Comparison of ENCODE assay signal across 28 cellular contexts in genomic region chr3:128205616-128206015, GRCh38.
"Had no signal": no experiment of that assay in that cellular context is flagged by ENCODE, and none has a peak within 500 bp of the region (broad histone marks: within the 10 kb centered on the region; RNA-seq: fewer than 3 reads in every experiment).

No MANE protein-coding gene starts in this region.

- H3K27me3 Mint-ChIP-seq: activated CD4-positive, alpha-beta T cell treated with anti-CD3 and anti-CD28 coated beads, Interleukin-2, amount 10 ng/mL, durations not matched to agents 24 days and 14 days; activated CD8-positive, alpha-beta T cell treated with anti-CD3 and anti-CD28 coated beads for 36 hours; activated naive CD4-positive, alpha-beta T cell treated with anti-CD3 and anti-CD28 coated beads, Interleukin-2, amount 50 U/mL, for 24 hours; activated naive CD8-positive, alpha-beta T cell treated with anti-CD3 and anti-CD28 coated beads, Interleukin-2, amount 10 ng/mL, durations not matched to agents 7 days and 5 days; activated T-helper 17 cell treated with anti-CD3 and anti-CD28 coated beads, Interleukin-2, amount 50 U/mL, for 72 hours had no signal

- ATAC-seq: activated CD8-positive, alpha-beta T cell treated with anti-CD3 and anti-CD28 coated beads for 36 hours; activated T-cell treated with anti-CD3 and anti-CD28 coated beads, Interleukin-2, amount 50 U/mL, for 72 hours; activated T-helper 17 cell treated with anti-CD3 and anti-CD28 coated beads, Interleukin-2, amount 50 U/mL, for 72 hours; Right ventricle myocardium inferior had no signal

- H2AFZ ChIP-seq: PC-9 had no signal

- H3K27ac Mint-ChIP-seq: activated CD4-positive, alpha-beta T cell treated with anti-CD3 and anti-CD28 coated beads, Interleukin-2, amount 10 ng/mL, durations not matched to agents 24 days and 14 days; activated CD8-positive, alpha-beta T cell treated with anti-CD3 and anti-CD28 coated beads for 36 hours; activated naive CD4-positive, alpha-beta T cell treated with anti-CD3 and anti-CD28 coated beads, Interleukin-2, amount 50 U/mL, for 24 hours; activated naive CD8-positive, alpha-beta T cell treated with anti-CD3 and anti-CD28 coated beads, Interleukin-2, amount 10 ng/mL, durations not matched to agents 7 days and 5 days; activated T-cell treated with anti-CD3 and anti-CD28 coated beads, Interleukin-2, amount 50 U/mL, for 72 hours; activated T-helper 17 cell treated with anti-CD3 and anti-CD28 coated beads, Interleukin-2, amount 50 U/mL, for 72 hours had no signal

- H3K27ac ChIP-seq: ascending aorta, breast epithelium, PC-9, RWPE1 had no signal

- H3K36me3 ChIP-seq: ascending aorta, breast epithelium had no signal

- H3K9me3 Mint-ChIP-seq: activated CD4-positive, alpha-beta T cell treated with anti-CD3 and anti-CD28 coated beads, Interleukin-2, amount 10 ng/mL, durations not matched to agents 24 days and 14 days; activated CD8-positive, alpha-beta T cell treated with anti-CD3 and anti-CD28 coated beads for 36 hours; activated naive CD4-positive, alpha-beta T cell treated with anti-CD3 and anti-CD28 coated beads, Interleukin-2, amount 50 U/mL, for 24 hours; activated naive CD8-positive, alpha-beta T cell treated with anti-CD3 and anti-CD28 coated beads, Interleukin-2, amount 10 ng/mL, durations not matched to agents 7 days and 5 days; activated T-cell treated with anti-CD3 and anti-CD28 coated beads, Interleukin-2, amount 50 U/mL, for 72 hours; activated T-helper 17 cell treated with anti-CD3 and anti-CD28 coated beads, Interleukin-2, amount 50 U/mL, for 72 hours had no signal

- H3K9me3 ChIP-seq: ascending aorta, breast epithelium had no signal

- DNase-seq: activated CD4-positive, alpha-beta T cell treated with anti-CD3 and anti-CD28 coated beads, Interleukin-2, amount 10 ng/mL, durations not matched to agents 24 days and 14 days; activated CD4-positive, alpha-beta T cell treated with anti-CD3 and anti-CD28 coated beads, Interleukin-2, amount 50 U/mL, for 4 hours; activated CD8-positive, alpha-beta T cell treated with anti-CD3 and anti-CD28 coated beads for 36 hours; activated effector memory CD4-positive, alpha-beta T cell treated with anti-CD3 and anti-CD28 coated beads, Interleukin-2, amount 50 U/mL, for 16 hours; activated naive CD4-positive, alpha-beta T cell treated with Interleukin-2 at 50 U/mL for 16 hours; activated naive CD8-positive, alpha-beta T cell treated with anti-CD3 and anti-CD28 coated beads, Interleukin-2, amount 10 ng/mL, durations not matched to agents 7 days and 5 days; activated T-cell treated with anti-CD3 and anti-CD28 coated beads, Interleukin-2, amount 50 U/mL, for 1 hour; activated T-cell treated with anti-CD3 and anti-CD28 coated beads, Interleukin-2, amount 50 U/mL, for 72 hours; amygdala; Karpas-422; KBM-7; MV-4-11; NCI-H1092; NCI-H1436 treated with DMSO at 0.1 percent for 48 hours; NCI-H1694 treated with DMSO at 0.1 percent for 48 hours; NCI-H2029; NCI-H345; NCI-H524 treated with DMSO at 0.1 percent for 48 hours; PC-9; SIG-M5; T1000 had no signal

- H3K4me3 Mint-ChIP-seq: activated CD4-positive, alpha-beta T cell treated with anti-CD3 and anti-CD28 coated beads, Interleukin-2, amount 10 ng/mL, durations not matched to agents 24 days and 14 days; activated CD8-positive, alpha-beta T cell treated with anti-CD3 and anti-CD28 coated beads for 36 hours; activated naive CD4-positive, alpha-beta T cell treated with anti-CD3 and anti-CD28 coated beads, Interleukin-2, amount 50 U/mL, for 24 hours; activated naive CD8-positive, alpha-beta T cell treated with anti-CD3 and anti-CD28 coated beads, Interleukin-2, amount 10 ng/mL, durations not matched to agents 7 days and 5 days; activated T-cell treated with anti-CD3 and anti-CD28 coated beads, Interleukin-2, amount 50 U/mL, for 72 hours; activated T-helper 17 cell treated with anti-CD3 and anti-CD28 coated beads, Interleukin-2, amount 50 U/mL, for 72 hours had no signal

- H3K4me2 ChIP-seq: PC-9 had no signal

- H3K4me1 Mint-ChIP-seq: activated CD4-positive, alpha-beta T cell treated with anti-CD3 and anti-CD28 coated beads, Interleukin-2, amount 10 ng/mL, durations not matched to agents 24 days and 14 days; activated T-helper 17 cell treated with anti-CD3 and anti-CD28 coated beads, Interleukin-2, amount 50 U/mL, for 72 hours had no signal

- H3K4me3 ChIP-seq: ascending aorta, breast epithelium, PC-9 had no signal

- H3K4me1 ChIP-seq: ascending aorta, breast epithelium had no signal

- H3K27me3 ChIP-seq: ascending aorta, breast epithelium had no signal

- FAIRE-seq: RCC 7860 had no signal
